7 cellular contexts compared by ENCODE assay signal in the genomic region with DNA sequence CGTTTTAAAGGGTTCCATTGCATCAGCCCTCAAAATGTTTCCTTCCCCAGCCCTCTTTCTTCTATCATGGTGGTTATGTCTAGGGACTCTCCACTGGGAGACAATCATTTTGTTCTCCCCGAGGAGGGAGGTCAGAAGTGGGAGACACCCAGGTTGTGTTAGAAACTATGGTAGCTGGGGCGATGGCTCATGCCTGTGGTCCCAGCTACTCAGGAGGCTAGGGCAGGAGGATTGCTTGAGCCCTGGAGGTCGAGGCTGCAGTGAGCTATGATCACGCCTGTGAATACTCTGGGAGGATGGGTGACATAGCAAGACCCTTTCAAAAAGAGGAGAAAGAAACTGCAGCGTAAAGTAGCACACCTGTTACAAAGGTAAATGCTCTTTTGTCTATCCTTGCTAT. TPM values are rescaled to one million over a fixed set of nuclear protein-coding genes. Genes with fewer than 3 reads are reported as not detected.
DNase-seq lines count a peak whose midpoint lies in the region; ATAC-seq and TF ChIP-seq lines count a peak whose summit lies in the region.

No MANE protein-coding gene starts in this region.

- no peaks in the 10 kb centered on the region for H3K79me2 ChIP-seq in SK-N-SH (ENCODE audit: insufficient read depth)

- H4K20me1 ChIP-seq in SK-N-SH (ENCODE audit: insufficient read depth) = no peaks in the 10 kb centered on the region

- H3K9ac ChIP-seq in SK-N-SH = peak overlapping the region; percentile 78

- H3K27ac ChIP-seq in SK-N-SH (ENCODE audit: low read depth in 2 of 2, low read length in 1 of 2) = peak overlapping the region; percentile 80 to 84

- TF ChIP-seq EP300 in SK-N-SH (IDR thresholded peaks at IDR 0.05; ENCODE audit: borderline replicate concordance in 1 of 2, low read depth in 1 of 2, low read length in 1 of 2) = no peak

- H3K4me3 ChIP-seq in SK-N-SH (ENCODE audit: low read depth in 2 of 2, low read length in 1 of 2) (peak overlapping the region; percentile 44 to 63), foreskin fibroblast (ENCODE audit: low read depth in 1 of 2, low read length in 2 of 2) (peak overlapping the region; percentile 44 to 65), retinal pigment epithelial cell (ENCODE audit: low read length) (peak overlapping the region; percentile 47)

- H3K9me2 ChIP-seq in SK-N-SH = no peaks in the 10 kb centered on the region

- POLR2A ChIA-PET in SK-N-SH (lab: Yijun Ruan, JAX) = interaction anchor here (0.6 to 1.7 kb wide), 15 partner anchors 9 to 1145 kb away, joined by 3 to 24 read pairs (median 5); a partner anchor contains a TSS

- H3F3A ChIP-seq in SK-N-SH (replicated peaks; ENCODE audit: insufficient read depth) = peaks cover 16% of the 10 kb centered on the region

- peak overlapping the region; percentile 87 for H3K4me2 ChIP-seq in SK-N-SH

- H2AFZ ChIP-seq in SK-N-SH (ENCODE audit: low read depth) = peak overlapping the region; percentile 98

- peak; percentile 2 for ATAC-seq in GM21825 (IDR thresholded peaks at IDR 0.05; ENCODE audit: unreplicated experiment)
- ATAC-seq in GM19467 (IDR thresholded peaks at IDR 0.05; ENCODE audit: unreplicated experiment) = no peak
- no peak for ATAC-seq in HG02885 (IDR thresholded peaks at IDR 0.05; ENCODE audit: poor library complexity, unreplicated experiment)

- peaks cover 6 to 9% of the 10 kb centered on the region in 2 experiments; a peak in 3 of 4 replicates for H3K4me1 ChIP-seq in SK-N-SH (ENCODE audit: control insufficient read depth in 1 of 2, insufficient read depth in 2 of 2, low read depth in 1 of 2, low read length in 1 of 2)

- 67% methylated on average over 6 of the region's 6 CpGs for WGBS in SK-N-SH (ENCODE audit: low lambda C conversion rate)

- no peak for TF ChIP-seq CTCF in SK-N-SH (IDR thresholded peaks at IDR 0.05)
- no peak for TF ChIP-seq CTCF in foreskin fibroblast (IDR thresholded peaks at IDR 0.05; ENCODE audit: low read depth, low read length)
- no peak for TF ChIP-seq CTCF in retinal pigment epithelial cell (conservative IDR thresholded peaks at IDR 0.05; ENCODE audit: low read depth, low read length)

- DNase-seq in SK-N-SH (no peak), foreskin fibroblast (no peak), retinal pigment epithelial cell (ENCODE audit: low read depth) (no peak)
- DNase-seq in activated effector memory CD4-positive, alpha-beta T cell treated with anti-CD3 and anti-CD28 coated beads, Interleukin-2, amount 50 U/mL, for 16 hours = no peak

- H3K27me3 ChIP-seq in SK-N-SH (ENCODE audit: insufficient read depth) = no peaks in the 10 kb centered on the region

- H3K9me3 ChIP-seq in SK-N-SH = no peaks in the 10 kb centered on the region

- H3K36me3 ChIP-seq in SK-N-SH (replicated peaks in 1 of 2; ENCODE audit: control insufficient read depth in 1 of 2, insufficient read depth in 2 of 2, low read length in 1 of 2) = no peaks in the 10 kb centered on the region

- CTCF ChIA-PET in SK-N-SH (lab: Yijun Ruan, JAX) = interaction anchor here (0.6 to 4.6 kb wide), 30 partner anchors 9 to 194 kb away, joined by 3 to 122 read pairs (median 5); a partner anchor contains a TSS

- no peak for TF ChIP-seq RAD21 in SK-N-SH (IDR thresholded peaks at IDR 0.05; ENCODE audit: low read length)

TF ChIP-seq in SK-N-SH, 30 proteins besides CTCF, POLR2A, EP300 and RAD21 (continues in another document):
- TF ChIP-seq SMC3 (IDR thresholded peaks at IDR 0.05; ENCODE audit: low read depth, low read length) = no peak
- TF ChIP-seq, protein P1, sequence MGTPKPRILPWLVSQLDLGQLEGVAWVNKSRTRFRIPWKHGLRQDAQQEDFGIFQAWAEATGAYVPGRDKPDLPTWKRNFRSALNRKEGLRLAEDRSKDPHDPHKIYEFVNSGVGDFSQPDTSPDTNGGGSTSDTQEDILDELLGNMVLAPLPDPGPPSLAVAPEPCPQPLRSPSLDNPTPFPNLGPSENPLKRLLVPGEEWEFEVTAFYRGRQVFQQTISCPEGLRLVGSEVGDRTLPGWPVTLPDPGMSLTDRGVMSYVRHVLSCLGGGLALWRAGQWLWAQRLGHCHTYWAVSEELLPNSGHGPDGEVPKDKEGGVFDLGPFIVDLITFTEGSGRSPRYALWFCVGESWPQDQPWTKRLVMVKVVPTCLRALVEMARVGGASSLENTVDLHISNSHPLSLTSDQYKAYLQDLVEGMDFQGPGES (IDR thresholded peaks at IDR 0.05; ENCODE audit: low read depth, low read length) = no peak
- TF ChIP-seq NFIC (IDR thresholded peaks at IDR 0.05; ENCODE audit: borderline replicate concordance) = no peak
- TF ChIP-seq POLR2AphosphoS5 (IDR thresholded peaks at IDR 0.05; ENCODE audit: low read depth, low read length) = no peak
- TF ChIP-seq SIN3A (IDR thresholded peaks at IDR 0.05; ENCODE audit: borderline replicate concordance, low read depth, low read length) = no peak
- TF ChIP-seq FOXM1 (IDR thresholded peaks at IDR 0.05; ENCODE audit: low read depth) = no peak
- no peak for TF ChIP-seq MEF2A (IDR thresholded peaks at IDR 0.05; ENCODE audit: borderline replicate concordance, low read depth)
- TF ChIP-seq, protein P2, sequence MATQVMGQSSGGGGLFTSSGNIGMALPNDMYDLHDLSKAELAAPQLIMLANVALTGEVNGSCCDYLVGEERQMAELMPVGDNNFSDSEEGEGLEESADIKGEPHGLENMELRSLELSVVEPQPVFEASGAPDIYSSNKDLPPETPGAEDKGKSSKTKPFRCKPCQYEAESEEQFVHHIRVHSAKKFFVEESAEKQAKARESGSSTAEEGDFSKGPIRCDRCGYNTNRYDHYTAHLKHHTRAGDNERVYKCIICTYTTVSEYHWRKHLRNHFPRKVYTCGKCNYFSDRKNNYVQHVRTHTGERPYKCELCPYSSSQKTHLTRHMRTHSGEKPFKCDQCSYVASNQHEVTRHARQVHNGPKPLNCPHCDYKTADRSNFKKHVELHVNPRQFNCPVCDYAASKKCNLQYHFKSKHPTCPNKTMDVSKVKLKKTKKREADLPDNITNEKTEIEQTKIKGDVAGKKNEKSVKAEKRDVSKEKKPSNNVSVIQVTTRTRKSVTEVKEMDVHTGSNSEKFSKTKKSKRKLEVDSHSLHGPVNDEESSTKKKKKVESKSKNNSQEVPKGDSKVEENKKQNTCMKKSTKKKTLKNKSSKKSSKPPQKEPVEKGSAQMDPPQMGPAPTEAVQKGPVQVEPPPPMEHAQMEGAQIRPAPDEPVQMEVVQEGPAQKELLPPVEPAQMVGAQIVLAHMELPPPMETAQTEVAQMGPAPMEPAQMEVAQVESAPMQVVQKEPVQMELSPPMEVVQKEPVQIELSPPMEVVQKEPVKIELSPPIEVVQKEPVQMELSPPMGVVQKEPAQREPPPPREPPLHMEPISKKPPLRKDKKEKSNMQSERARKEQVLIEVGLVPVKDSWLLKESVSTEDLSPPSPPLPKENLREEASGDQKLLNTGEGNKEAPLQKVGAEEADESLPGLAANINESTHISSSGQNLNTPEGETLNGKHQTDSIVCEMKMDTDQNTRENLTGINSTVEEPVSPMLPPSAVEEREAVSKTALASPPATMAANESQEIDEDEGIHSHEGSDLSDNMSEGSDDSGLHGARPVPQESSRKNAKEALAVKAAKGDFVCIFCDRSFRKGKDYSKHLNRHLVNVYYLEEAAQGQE (IDR thresholded peaks at IDR 0.05; ENCODE audit: low read depth, low read length) = no peak
- no peak for TF ChIP-seq RFX5 (IDR thresholded peaks at IDR 0.05; ENCODE audit: low read length)
- TF ChIP-seq TEAD4 (IDR thresholded peaks at IDR 0.05; ENCODE audit: borderline replicate concordance, insufficient read depth) = no peak
- TF ChIP-seq EZH2phosphoT487 (IDR thresholded peaks at IDR 0.05; ENCODE audit: borderline replicate concordance, low read depth) = no peak
- TF ChIP-seq, protein P3, sequence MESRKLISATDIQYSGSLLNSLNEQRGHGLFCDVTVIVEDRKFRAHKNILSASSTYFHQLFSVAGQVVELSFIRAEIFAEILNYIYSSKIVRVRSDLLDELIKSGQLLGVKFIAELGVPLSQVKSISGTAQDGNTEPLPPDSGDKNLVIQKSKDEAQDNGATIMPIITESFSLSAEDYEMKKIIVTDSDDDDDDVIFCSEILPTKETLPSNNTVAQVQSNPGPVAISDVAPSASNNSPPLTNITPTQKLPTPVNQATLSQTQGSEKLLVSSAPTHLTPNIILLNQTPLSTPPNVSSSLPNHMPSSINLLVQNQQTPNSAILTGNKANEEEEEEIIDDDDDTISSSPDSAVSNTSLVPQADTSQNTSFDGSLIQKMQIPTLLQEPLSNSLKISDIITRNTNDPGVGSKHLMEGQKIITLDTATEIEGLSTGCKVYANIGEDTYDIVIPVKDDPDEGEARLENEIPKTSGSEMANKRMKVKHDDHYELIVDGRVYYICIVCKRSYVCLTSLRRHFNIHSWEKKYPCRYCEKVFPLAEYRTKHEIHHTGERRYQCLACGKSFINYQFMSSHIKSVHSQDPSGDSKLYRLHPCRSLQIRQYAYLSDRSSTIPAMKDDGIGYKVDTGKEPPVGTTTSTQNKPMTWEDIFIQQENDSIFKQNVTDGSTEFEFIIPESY (IDR thresholded peaks at IDR 0.05; ENCODE audit: borderline replicate concordance, low read depth) = no peak
- no peak for TF ChIP-seq CHD2 (IDR thresholded peaks at IDR 0.05; ENCODE audit: low read length, partially characterized antibody)

RNA-seq across cellular contexts. Expression of a gene that starts 13.0 kb away (rescaled TPM):
- polyA plus RNA-seq in SK-N-SH (2012; rRNA removed) = 11.9 TPM in 2 replicates
- 11.5 and 12.0 TPM in 2 replicates for polyA plus RNA-seq in SK-N-SH (2012; cell fraction: cytosol; rRNA removed)
- 12.7 and 17.7 TPM in 2 replicates for polyA plus RNA-seq in SK-N-SH (2012; cell fraction: nucleus; rRNA removed)

RNA-seq across cellular contexts. Expression of a gene that starts 18.5 kb away (rescaled TPM):
- 16.9 and 19.6 TPM in 2 replicates for polyA plus RNA-seq in SK-N-SH (2012; rRNA removed)
- 9.4 and 14.5 TPM in 2 replicates for polyA plus RNA-seq in SK-N-SH (2012; cell fraction: cytosol; rRNA removed)
- 19.3 and 25.6 TPM in 2 replicates for polyA plus RNA-seq in SK-N-SH (2012; cell fraction: nucleus; rRNA removed)

RNA-seq across cellular contexts. Expression of a gene that starts 22.7 kb away (rescaled TPM):
- polyA plus RNA-seq in SK-N-SH (2012; rRNA removed) = 50.6 and 56.9 TPM in 2 replicates
- polyA plus RNA-seq in SK-N-SH (2012; cell fraction: cytosol; rRNA removed) = 39.1 and 43.0 TPM in 2 replicates
- polyA plus RNA-seq in SK-N-SH (2012; cell fraction: nucleus; rRNA removed) = 190 and 231 TPM in 2 replicates

RNA-seq across cellular contexts. Expression of a gene that starts 24.3 kb away (rescaled TPM):
- polyA plus RNA-seq in SK-N-SH (2012; rRNA removed) = 1,175 and 1,316 TPM in 2 replicates
- 1,053 and 1,239 TPM in 2 replicates for polyA plus RNA-seq in SK-N-SH (2012; cell fraction: cytosol; rRNA removed)
- polyA plus RNA-seq in SK-N-SH (2012; cell fraction: nucleus; rRNA removed) = 674 and 733 TPM in 2 replicates

RNA-seq across cellular contexts. Expression of a gene that starts 36.1 kb away (rescaled TPM):
- polyA plus RNA-seq in SK-N-SH (2012; rRNA removed) = 18.5 and 29.3 TPM in 2 replicates
- polyA plus RNA-seq in SK-N-SH (2012; cell fraction: cytosol; rRNA removed) = 13.8 and 20.9 TPM in 2 replicates
- polyA plus RNA-seq in SK-N-SH (2012; cell fraction: nucleus; rRNA removed) = 79.0 and 104 TPM in 2 replicates
